In genomic region chr1:202565890-202566289, GRCh38 we compare ENCODE assay signal across 10 cellular contexts.
DNase-seq lines count a peak whose midpoint lies in the region; ATAC-seq and TF ChIP-seq lines count a peak whose summit lies in the region.
"Had no signal": no experiment of that assay in that cellular context is flagged by ENCODE, and none has a peak within 500 bp of the region (broad histone marks: within the 10 kb centered on the region; RNA-seq: fewer than 3 reads in every experiment).

No MANE protein-coding gene starts in this region.

- CTCF ChIA-PET in AG04450 (lab: Charles Lee) = interaction anchor here (0.7 kb wide), 1 partner anchor 122 kb away, joined by 3 read pairs; no protein-coding TSS in a partner anchor

- POLR2A ChIA-PET in AG04450 (lab: Yijun Ruan, JAX) = no interaction called here

- H3K9me3 ChIP-seq in AG04450 (ENCODE audit: control insufficient read depth, insufficient read depth, low read length) = no peaks in the 10 kb centered on the region; the same call in 1 of the 2 replicates

- TF ChIP-seq CTCF in AG04450 (IDR thresholded peaks at IDR 0.05; ENCODE audit: low read depth, low read length) (peak; percentile 13; the same call in 1 of the 2 replicates), omental fat pad (IDR thresholded peaks at IDR 0.05) (no peak)

- no peak overlapping the region for H3K4me3 ChIP-seq in AG04450 (ENCODE audit: low read depth, low read length)

- DNase-seq in AG04450 (ENCODE audit: low read depth, low spot score) (no peak), germinal center (ENCODE audit: low spot score) (peak; percentile 24), hypothalamus (lab: John Stamatoyannopoulos, UW) (no peak), 8988T (no peak), omental fat pad (ENCODE audit: low spot score) (no peak), NCI-H1694 treated with DMSO at 0.1 percent for 48 hours (lab: John Stamatoyannopoulos, UW) (no peak)
- DNase-seq: Calu3, NCI-H524 treated with DMSO at 0.1 percent for 48 hours had no signal

- H3K27ac ChIP-seq in AG04450 (ENCODE audit: low read depth, low read length) = no peak overlapping the region

- ATAC-seq in GM19395 (IDR thresholded peaks at IDR 0.05; ENCODE audit: unreplicated experiment) (peak; percentile 86), HG03196 (IDR thresholded peaks at IDR 0.05; ENCODE audit: unreplicated experiment) (peak; percentile 89), omental fat pad (ENCODE audit: low FRiP score) (no peak)

- H3K27me3 ChIP-seq in AG04450 (ENCODE audit: control insufficient read depth, insufficient read depth, low read length) = no peaks in the 10 kb centered on the region
